Comparison of ENCODE assay signal across 18 cellular contexts in the genomic region with DNA sequence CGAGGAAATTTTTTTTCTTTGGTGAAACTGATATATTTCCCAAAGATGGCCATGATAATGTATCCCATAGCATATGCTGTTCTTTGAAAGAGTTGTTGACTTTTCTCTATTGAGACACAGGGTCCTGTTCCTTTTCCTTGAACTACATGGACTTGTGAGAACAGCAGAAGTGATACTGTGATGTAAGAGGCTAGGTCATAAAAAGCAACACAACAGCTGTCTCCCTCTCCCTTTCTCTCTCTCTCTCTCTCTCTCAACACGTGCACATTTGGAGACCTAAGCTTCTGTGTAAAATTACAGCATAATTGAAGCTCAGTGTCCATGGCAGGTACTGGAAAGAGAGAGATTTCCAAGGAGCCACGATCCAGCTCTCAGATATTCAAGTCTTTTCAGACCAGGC.
"Had no signal": no experiment of that assay in that cellular context is flagged by ENCODE, and none has a peak within 500 bp of the region (broad histone marks: within the 10 kb centered on the region; RNA-seq: fewer than 3 reads in every experiment).

No MANE protein-coding gene starts in this region.

- DNase-seq: activated CD4-positive, alpha-beta T cell treated with anti-CD3 and anti-CD28 coated beads for 4 hours; activated CD4-positive, alpha-beta T cell treated with anti-CD3 and anti-CD28 coated beads, Interleukin-2, amount 50 U/mL, for 48 hours; activated CD4-positive, CD25-positive, alpha-beta regulatory T cell; activated CD8-positive, alpha-beta memory T cell treated with anti-CD3 and anti-CD28 coated beads, Interleukin-2, amount 50 U/mL, for 48 hours; activated naive CD4-positive, alpha-beta T cell; activated T-cell treated with anti-CD3 and anti-CD28 coated beads, Interleukin-2, amount 50 U/mL, for 4 hours; adrenal gland; endodermal cell; esophagus squamous epithelium; gastrocnemius medialis; hippocampal formation; left ventricle myocardium inferior; natural killer cell; spleen; stimulated activated CD4-positive, alpha-beta T cell treated with anti-CD3 and anti-CD28 coated beads, Interleukin-4, amount 100 ng/mL, for 1 hour; stimulated activated naive CD4-positive, alpha-beta T cell; testis had no signal

- ATAC-seq: activated T-cell treated with anti-CD3 and anti-CD28 coated beads, Interleukin-2, amount 50 U/mL, for 4 hours; gastrocnemius medialis; natural killer cell; sciatic nerve had no signal
